8 cellular contexts compared by ENCODE assay signal in genomic region chr1:155308493-155309422, GRCh38. TPM values are rescaled to one million over a fixed set of nuclear protein-coding genes. Genes with fewer than 3 reads are reported as not detected.
DNase-seq lines count a peak whose midpoint lies in the region; ATAC-seq, FAIRE-seq and TF ChIP-seq lines count a peak whose summit lies in the region.

TSS of gene FDPS (plus strand) at chr1:155308866. CDS start at chr1:155309790, 924 bp downstream.

- POLR2A ChIA-PET in HepG2 (lab: Yijun Ruan, JAX) = interaction anchor here (0.7 to 5.5 kb wide), 12 partner anchors 8 to 254 kb away, joined by 3 to 51 read pairs (median 7); partner anchors contain the start of genes ASH1L, CLK2, ENTREP3 and HCN3

- CTCF ChIA-PET in HepG2 (lab: Yijun Ruan, JAX; ENCODE audit: low intra/inter-chr PET ratio, low total read pairs) = interaction anchor here (3.0 to 3.7 kb wide), 2 partner anchors 31 to 58 kb away, joined by 35 to 36 read pairs; partner anchors contain the start of gene HCN3

- peaks cover 2 to 6% (median 2%) of the 10 kb centered on the region in 3 donors for H3K27me3 Mint-ChIP-seq in CD14-positive monocyte (ENCODE audit: low read depth in 3 of 3)

- TF ChIP-seq CTCF in CD14-positive monocyte (IDR thresholded peaks at IDR 0.05) (no peak), HepG2 (CRISPR knock-in tag; IDR thresholded peaks at IDR 0.05) (no peak; the same call in 1 of the 2 replicates)

- H3K27ac ChIP-seq in HepG2 (ENCODE audit: extremely low read length, insufficient read depth, low read length) = peak within 1 kb of the TSS; percentile 83

- ATAC-seq in GM19397 (IDR thresholded peaks at IDR 0.05; ENCODE audit: unreplicated experiment) (peak; percentile 92), HG03571 (IDR thresholded peaks at IDR 0.05; ENCODE audit: unreplicated experiment) (peak; percentile 85), HepG2 (peak; percentile 92)

- H3K9me3 Mint-ChIP-seq in CD14-positive monocyte = no peaks in the 10 kb centered on the region

- H3K9ac ChIP-seq in HepG2 (ENCODE audit: insufficient read depth, low read depth, low read length) = peak within 1 kb of the TSS; percentile 98

- peak within 1 kb of the TSS; percentile 95 to 97 for H3K4me3 Mint-ChIP-seq in CD14-positive monocyte

- peaks cover 31% of the 10 kb centered on the region for H3K4me1 Mint-ChIP-seq in CD14-positive monocyte

- H3K79me2 ChIP-seq in HepG2 (ENCODE audit: insufficient read depth, low read length) = peaks cover 58% of the 10 kb centered on the region

- H2AFZ ChIP-seq in HepG2 (ENCODE audit: low read length) = no peak within 1 kb of the TSS

- TF ChIP-seq EP300 in HepG2 (IDR thresholded peaks at IDR 0.05; ENCODE audit: low read depth in 2 of 2, low read length in 2 of 2) (peak in 1 of 2 experiments; percentile 57; a peak in 2 of 4 replicates), HepG2 (CRISPR knock-in tag; IDR thresholded peaks at IDR 0.05; ENCODE audit: borderline replicate concordance) (peak; percentile 6; the same call in 1 of the 2 replicates)

- intact Hi-C loops in CD14-positive monocyte (cut with micrococcal nuclease) (loop anchor here (2.0 to 5.0 kb wide), 3 partner anchors 14 to 101 kb away; partner anchors contain the start of genes MTX1 (in 1 of the 2), SCAMP3 (in 1 of the 2) and THBS3 (in 1 of the 2)), HepG2 (cut with micrococcal nuclease; ENCODE audit: unreplicated experiment) (loop anchor here (1.0 to 10.0 kb wide), 4 partner anchors 15 to 104 kb away; partner anchors contain the start of genes ENTREP3, HCN3, MTX1 and THBS3)

- H4K20me1 ChIP-seq in HepG2 (ENCODE audit: insufficient read depth, low read length) = peaks cover 14% of the 10 kb centered on the region

- under 1% methylated on average over 36 of the region's 51 CpGs for WGBS in HepG2 (ENCODE audit: low lambda C conversion rate)

- peaks cover 84% of the 10 kb centered on the region for H3K4me1 ChIP-seq in HepG2 (ENCODE audit: insufficient read depth, low read length)

- H3K27me3 ChIP-seq in HepG2 (ENCODE audit: control insufficient read depth in 1 of 2, insufficient read depth in 2 of 2, low read length in 2 of 2) = no peaks in the 10 kb centered on the region; a peak in 1 of 5 replicates

- DNase-seq in CD14-positive monocyte (ENCODE audit: low spot score) = peak; percentile 99
- peak; percentile 100 for DNase-seq in NCI-H82 (lab: John Stamatoyannopoulos, UW)
- peak; percentile 96 to 98 for DNase-seq in activated CD4-positive, alpha-beta T cell treated with anti-CD3 and anti-CD28 coated beads, Interleukin-2, amount 50 U/mL, for 48 hours
- peak; percentile 100 for DNase-seq in dermis blood vessel endothelial cell
- peak; percentile 97 for DNase-seq in HepG2 (ENCODE audit: low spot score)
- DNase-seq in stimulated activated CD4-positive, alpha-beta T cell treated with anti-CD3 and anti-CD28 coated beads, Interleukin-4, amount 100 ng/mL, for 1 hour = peak; percentile 95

- 0 out of 2 replicates have a peak, but pooled peaks have one; percentile 22 for TF ChIP-seq RAD21 in HepG2 (CRISPR knock-in tag; IDR thresholded peaks at IDR 0.05)

- H3K9me3 ChIP-seq in HepG2 (ENCODE audit: low read length) = no peaks in the 10 kb centered on the region

- TSS peak; percentile 91 for BruUV-seq in HepG2 (replicated peaks; lab: Mats Ljungman, UMichigan)

- TF ChIP-seq POLR2A in HepG2 (IDR thresholded peaks at IDR 0.05; ENCODE audit: insufficient read depth in 1 of 2, low read depth in 2 of 2, low read length in 2 of 2) = peak; percentile 71 to 84

- peak within 1 kb of the TSS; percentile 77 for H3K4me2 ChIP-seq in HepG2 (ENCODE audit: low read depth, low read length)

- peaks cover 5 to 14% of the 10 kb centered on the region in 2 experiments; a peak in 4 of 5 replicates for H3K36me3 ChIP-seq in HepG2 (replicated peaks in 1 of 2; ENCODE audit: control insufficient read depth in 1 of 2, insufficient read depth in 2 of 2, low read length in 2 of 2)

- in situ Hi-C loops in HepG2 (cut with HindIII; ENCODE audit: extremely low pct_ligation_motif_present, low pct_unique_long_range_greater_than_20kb) = loop anchor here (10.0 kb wide), 1 partner anchor 54 kb away; the partner anchor contains the start of gene ENTREP3

- H3K27ac Mint-ChIP-seq in CD14-positive monocyte = peak within 1 kb of the TSS; percentile 96 to 99 (median 98)

- H3K36me3 Mint-ChIP-seq in CD14-positive monocyte = peaks cover 13 to 31% of the 10 kb centered on the region in 2 donors

- H3K4me3 ChIP-seq in HepG2 (replicated peaks in 1 of 3; ENCODE audit: insufficient read depth in 1 of 3, low read depth in 2 of 3, low read length in 3 of 3) = peak within 1 kb of the TSS; percentile 92 to 95 (median 94)

- peak; percentile 98 for FAIRE-seq in HepG2 (lab: Jason Lieb, UNC)

TF ChIP-seq in HepG2, 621 proteins besides CTCF, POLR2A, EP300 and RAD21 (continues in another document):
- TF ChIP-seq KDM3A (CRISPR knock-in tag; IDR thresholded peaks at IDR 0.05; ENCODE audit: low read depth) (peak; percentile 38; the same call in 1 of the 2 replicates), PTBP1 (IDR thresholded peaks at IDR 0.05; ENCODE audit: low read depth, low read length, poor library complexity, severe bottlenecking) (no peak), NR3C1 (CRISPR knock-in tag; IDR thresholded peaks at IDR 0.05) (no peak), ZZZ3 (CRISPR knock-in tag; IDR thresholded peaks at IDR 0.05; ENCODE audit: borderline replicate concordance) (peak; percentile 45), TBL1XR1 (IDR thresholded peaks at IDR 0.05; ENCODE audit: borderline replicate concordance, low read length, partially characterized antibody) (no peak), ZNF10 (CRISPR knock-in tag; IDR thresholded peaks at IDR 0.05; ENCODE audit: borderline replicate concordance, low read depth) (no peak), BRCA1 (CRISPR knock-in tag; IDR thresholded peaks at IDR 0.05) (no peak), ZNF251 (CRISPR knock-in tag; IDR thresholded peaks at IDR 0.05) (no peak), ZNF737 (CRISPR knock-in tag; IDR thresholded peaks at IDR 0.05; ENCODE audit: borderline replicate concordance) (peak; percentile 36; the same call in 1 of the 2 replicates), MTERF4 (CRISPR knock-in tag; IDR thresholded peaks at IDR 0.05) (no peak; the same call in 1 of the 2 replicates), ZNF781 (CRISPR knock-in tag; IDR thresholded peaks at IDR 0.05; ENCODE audit: borderline replicate concordance, not compliant biosample characterization) (peak; percentile 61), ZNF766 (CRISPR knock-in tag; IDR thresholded peaks at IDR 0.05; ENCODE audit: borderline replicate concordance) (no peak), PATZ1 (CRISPR knock-in tag; IDR thresholded peaks at IDR 0.05) (no peak), HDAC2 (CRISPR knock-in tag; IDR thresholded peaks at IDR 0.05) (peak; percentile 39; the same call in 1 of the 2 replicates), YY1 (IDR thresholded peaks at IDR 0.05; ENCODE audit: insufficient read depth, insufficient replicate concordance, low read depth, low read length) (peak; percentile 78)

RNA-seq across cellular contexts. Expression of gene FDPS, which starts in this region (rescaled TPM):
- polyA plus RNA-seq in CD14-positive monocyte = 100 to 1,000 TPM; 117 to 123 TPM
- total RNA-seq in dermis blood vessel endothelial cell = 452 and 512 TPM in 2 replicates
- total RNA-seq in HepG2 (2016; rRNA removed; fragmentation: Illumina TruSeq; extraction: Trizol) = 519 and 610 TPM in 2 replicates
- 109 and 111 TPM in 2 replicates for total RNA-seq in HepG2 (2016; cell fraction: cytosol; rRNA removed; fragmentation: Illumina TruSeq; extraction: Trizol; ENCODE audit: low read depth)
- total RNA-seq in HepG2 (2016; cell fraction: insoluble cytoplasmic fraction; rRNA removed; fragmentation: Illumina TruSeq; extraction: Trizol) = 529 and 601 TPM in 2 replicates
- 138 and 151 TPM in 2 replicates for total RNA-seq in HepG2 (2016; cell fraction: membrane; rRNA removed; fragmentation: Illumina TruSeq; extraction: Trizol)
- 274 and 312 TPM in 2 replicates for total RNA-seq in HepG2 (2016; cell fraction: nucleus; rRNA removed; fragmentation: Illumina TruSeq; extraction: Trizol)
- polyA plus RNA-seq in HepG2 (2011; rRNA removed) = 264 and 345 TPM in 2 replicates
- 233 and 344 TPM in 2 replicates for polyA plus RNA-seq in HepG2 (2011; cell fraction: cytosol; rRNA removed)
- 252 and 375 TPM in 2 replicates for polyA plus RNA-seq in HepG2 (2011; cell fraction: nucleus; rRNA removed)
- polyA plus RNA-seq in HepG2 (2012) = 341 and 401 TPM in 2 replicates
- 82.5 and 94.9 TPM in 2 replicates for polyA plus RNA-seq in HepG2 (2016; cell fraction: cytosol; fragmentation: Illumina TruSeq; extraction: Trizol; ENCODE audit: low read depth)
- polyA plus RNA-seq in HepG2 (2016; cell fraction: insoluble cytoplasmic fraction; fragmentation: Illumina TruSeq; extraction: Trizol; ENCODE audit: low read depth) = 516 and 544 TPM in 2 replicates
- 100 and 109 TPM in 2 replicates for polyA plus RNA-seq in HepG2 (2016; cell fraction: membrane; fragmentation: Illumina TruSeq; extraction: Trizol; ENCODE audit: low read depth)
- polyA plus RNA-seq in HepG2 (2016; cell fraction: nucleus; fragmentation: Illumina TruSeq; extraction: Trizol; ENCODE audit: insufficient read depth, low read depth) = 566 and 576 TPM in 2 replicates
- polyA minus RNA-seq in HepG2 (2011; rRNA and poly(A)+ RNA removed; ENCODE audit: low replicate concordance) = 110 and 303 TPM in 2 replicates
- 94.6 and 134 TPM in 2 replicates for polyA minus RNA-seq in HepG2 (2011; cell fraction: cytosol; rRNA and poly(A)+ RNA removed)
- 70.3 and 113 TPM in 2 replicates for polyA minus RNA-seq in HepG2 (2011; cell fraction: nucleus; rRNA and poly(A)+ RNA removed)

Comparison
In these comparisons a context has a peak if more than half of its experiments do, and no peak if none do; other contexts are left out.
1. Peak in every context shown above with its lines: DNase-seq, ATAC-seq, H3K4me3 ChIP-seq and H3K27ac ChIP-seq.